ENCODE assay signal across 8 cellular contexts in the genomic region with DNA sequence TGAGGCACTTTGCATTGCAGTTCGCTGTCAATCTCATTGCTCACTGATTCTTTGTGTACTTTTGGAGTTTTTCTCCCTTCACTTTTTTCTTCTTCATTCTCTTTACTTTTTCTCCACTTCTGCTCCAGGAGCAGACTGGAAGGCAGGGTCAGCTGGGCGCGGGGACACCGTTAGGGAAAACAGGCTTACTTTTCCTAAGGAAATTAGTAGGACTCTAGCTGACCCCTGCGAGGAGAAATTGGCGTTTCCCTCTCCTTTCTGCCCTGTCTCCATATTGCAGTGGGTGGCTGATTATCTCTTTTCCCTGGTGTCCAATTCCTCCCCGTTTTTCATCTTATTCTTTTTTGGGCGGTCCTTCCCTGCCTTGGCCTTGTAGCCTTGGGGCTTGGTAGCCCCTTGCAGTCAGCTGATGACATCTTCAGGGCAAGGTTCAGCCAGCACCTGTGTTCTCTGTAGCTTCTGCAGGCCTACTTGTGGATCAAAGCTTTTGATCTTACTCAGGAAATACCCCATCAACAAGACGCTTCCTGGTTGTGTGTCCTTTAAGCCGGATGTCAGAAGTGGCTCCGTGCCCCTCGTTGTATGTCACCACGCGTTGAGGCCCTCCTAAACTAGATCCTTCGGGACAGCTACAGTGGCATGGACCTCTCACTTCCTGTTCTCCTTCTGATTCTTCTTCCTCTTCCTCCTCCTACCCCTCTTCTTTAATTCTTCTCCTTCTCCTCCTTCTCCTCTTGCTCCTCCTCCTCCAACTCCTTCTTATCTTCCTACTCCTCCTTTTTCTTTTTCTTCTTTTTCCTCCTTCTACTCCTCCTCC. TPM values are rescaled to one million over a fixed set of nuclear protein-coding genes. Genes with fewer than 3 reads are reported as not detected.
A peak's percentile ranks its signal among the peaks of the same experiment; 100 is the strongest.
DNase-seq lines count a peak whose midpoint lies in the region; ATAC-seq and TF ChIP-seq lines count a peak whose summit lies in the region.

No MANE protein-coding gene starts in this region.

- DNase-seq in AG20443 (ENCODE audit: low spot score), result peak; percentile 1
- peak; percentile 63 for DNase-seq in GM20000 (ENCODE audit: low spot score)
- peak; percentile 61 for DNase-seq in activated T-cell treated with anti-CD3 and anti-CD28 coated beads, Interleukin-2, amount 50 U/mL, for 24 hours
- DNase-seq in lung (ENCODE audit: low spot score), result peak; percentile 28
- no peak for DNase-seq in NCI-H146 (lab: John Stamatoyannopoulos, UW)
- no peak for DNase-seq in NCI-H345 treated with DMSO at 0.1 percent for 48 hours (lab: John Stamatoyannopoulos, UW; ENCODE audit: unreplicated experiment)

- no peak overlapping the region for H3K4me3 ChIP-seq in lung

- peaks cover 28% of the 10 kb centered on the region for H3K36me3 Mint-ChIP-seq in activated T-cell treated with anti-CD3 and anti-CD28 coated beads, Interleukin-2, amount 50 U/mL, for 24 hours (ENCODE audit: low read depth)

- peak overlapping the region in 1 of 2 donors; percentile 65 for H3K27ac ChIP-seq in lung (ENCODE audit: low read depth in 1 of 2, low read length in 1 of 2)

- no peaks in the 10 kb centered on the region for H3K27me3 ChIP-seq in lung (ENCODE audit: control insufficient read depth, insufficient read depth)

- ATAC-seq in lung (ENCODE audit: insufficient read depth, low FRiP score), result no peak
- no peak for ATAC-seq in HG03097 (IDR thresholded peaks at IDR 0.05; ENCODE audit: low FRiP score, unreplicated experiment)
- no peak for ATAC-seq in HG03095 (IDR thresholded peaks at IDR 0.05; ENCODE audit: unreplicated experiment)

- no peaks in the 10 kb centered on the region for H3K9me3 ChIP-seq in lung (ENCODE audit: control insufficient read depth in 2 of 2, insufficient read depth in 1 of 2, low read length in 1 of 2)

- H3K36me3 ChIP-seq in lung (ENCODE audit: control insufficient read depth in 2 of 2, insufficient read depth in 2 of 2, low read length in 2 of 2), result no peaks in the 10 kb centered on the region

- H3K27ac Mint-ChIP-seq in activated T-cell treated with anti-CD3 and anti-CD28 coated beads, Interleukin-2, amount 50 U/mL, for 24 hours, result peak overlapping the region; percentile 93

- H3K27me3 Mint-ChIP-seq in activated T-cell treated with anti-CD3 and anti-CD28 coated beads, Interleukin-2, amount 50 U/mL, for 24 hours, result no peaks in the 10 kb centered on the region

- no peak for TF ChIP-seq CTCF in GM20000 (IDR thresholded peaks at IDR 0.05; ENCODE audit: extremely low read depth, missing control alignments)
- no peak for TF ChIP-seq CTCF in lung (IDR thresholded peaks at IDR 0.05; ENCODE audit: control extremely low read depth, extremely low read depth)

- 32 to 41% methylated on average over 15 of the region's 15 CpGs for WGBS in lung, 2 donors

- H3K9me3 Mint-ChIP-seq in activated T-cell treated with anti-CD3 and anti-CD28 coated beads, Interleukin-2, amount 50 U/mL, for 24 hours, result no peaks in the 10 kb centered on the region

- H3K4me1 ChIP-seq in lung (ENCODE audit: control insufficient read depth in 2 of 2, insufficient read depth in 2 of 2, low read length in 2 of 2), result peaks cover 0 to 10% of the 10 kb centered on the region in 2 donors

- H3K4me3 Mint-ChIP-seq in activated T-cell treated with anti-CD3 and anti-CD28 coated beads, Interleukin-2, amount 50 U/mL, for 24 hours, result peak overlapping the region; percentile 86

- H3K4me1 Mint-ChIP-seq in activated T-cell treated with anti-CD3 and anti-CD28 coated beads, Interleukin-2, amount 50 U/mL, for 24 hours (ENCODE audit: low read depth), result peaks cover 61% of the 10 kb centered on the region

RNA-seq across cellular contexts. Expression of a gene that starts 36.1 kb away (rescaled TPM):
- total RNA-seq in lung, result 10 to 100 TPM; 11.8 to 43.2 TPM
- polyA plus RNA-seq in lung, result 10 to 100 TPM; 20.8 to 24.5 TPM

Comparison
In these comparisons a context has a peak if more than half of its experiments do, and no peak if none do; other contexts are left out.
1. DNase-seq: peak in AG20443 (single experiment), GM20000 (single experiment), activated T-cell treated with anti-CD3 and anti-CD28 coated beads, Interleukin-2, amount 50 U/mL, for 24 hours (single experiment) and lung (single experiment); none in NCI-H146 (single experiment) and NCI-H345 treated with DMSO at 0.1 percent for 48 hours (single experiment).